In genomic region chr1:183915634-183916510, GRCh38 we compare ENCODE assay signal across 8 cellular contexts.
DNase-seq lines count a peak whose midpoint lies in the region; ATAC-seq and TF ChIP-seq lines count a peak whose summit lies in the region.

No MANE protein-coding gene starts in this region.

- DNase-seq in NCI-H2196 (lab: John Stamatoyannopoulos, UW; ENCODE audit: unreplicated experiment) (peak; percentile 88), T47D (ENCODE audit: low read depth in 1 of 2, low spot score in 1 of 2) (peak; percentile 61 to 90), iris pigment epithelial cell (ENCODE audit: low read depth) (peak; percentile 98)
- peak; percentile 53 to 54 for DNase-seq in stimulated activated CD4-positive, alpha-beta T cell treated with anti-CD3 and anti-CD28 coated beads, Interleukin-12 subunit alpha, Interleukin-12 subunit beta, amount 100 ng/mL, for 24 hours (ENCODE audit: low read depth in 2 of 2)

- TF ChIP-seq CTCF in GM12872 (IDR thresholded peaks at IDR 0.05; ENCODE audit: insufficient read depth, low read depth, low read length) (peak; percentile 71), VCaP (conservative IDR thresholded peaks at IDR 0.05) (peak; percentile 85)

- in situ Hi-C loops in T47D (cut with HindIII; ENCODE audit: low pct_unique_long_range_greater_than_20kb, low sequenced_read_pairs), result no loop called here

- H3K27ac ChIP-seq in VCaP, result no peak overlapping the region

- peak; percentile 42 for ATAC-seq in HG02981 (IDR thresholded peaks at IDR 0.05; ENCODE audit: unreplicated experiment)
- ATAC-seq in GM21528 (IDR thresholded peaks at IDR 0.05; ENCODE audit: low FRiP score, unreplicated experiment), result no peak
